ENCODE assay signal across 24 cellular contexts in genomic region chr1:168335500-168335899, GRCh38. TPM values are rescaled to one million over a fixed set of nuclear protein-coding genes. Genes with fewer than 3 reads are reported as not detected.
DNase-seq lines count a peak whose midpoint lies in the region; ATAC-seq, FAIRE-seq and TF ChIP-seq lines count a peak whose summit lies in the region.
"Had no signal": no experiment of that assay in that cellular context is flagged by ENCODE, and none has a peak within 500 bp of the region (broad histone marks: within the 10 kb centered on the region; RNA-seq: fewer than 3 reads in every experiment).

No MANE protein-coding gene starts in this region.

- CTCF ChIA-PET in K562 (lab: Yijun Ruan, JAX; ENCODE audit: low intra/inter-chr PET ratio) (no interaction called here), A673 (lab: Charles Lee) (no interaction called here)

- no peaks in the 10 kb centered on the region for H3K79me2 ChIP-seq in K562 (ENCODE audit: control insufficient read depth, insufficient read depth, low read length)

- FAIRE-seq in K562 (lab: Jason Lieb, UNC), result no peak
- FAIRE-seq: GM12891, H1, urothelium cell line had no signal

- no peaks in the 10 kb centered on the region for H4K20me1 ChIP-seq in K562 (replicated peaks; ENCODE audit: control insufficient read depth, insufficient read depth, low read length)

- H3K4me2 ChIP-seq in K562 (ENCODE audit: insufficient read depth, low read length), result no peak overlapping the region

- POLR2A ChIA-PET in K562 (lab: Yijun Ruan, JAX) (no interaction called here), A673 (lab: Charles Lee; ENCODE audit: low non-redundant PET) (no interaction called here)

- H3K9me3 ChIP-seq in K562 (replicated peaks; ENCODE audit: control insufficient read depth, insufficient read depth, low read depth, low read length), result no peaks in the 10 kb centered on the region
- no peaks in the 10 kb centered on the region for H3K9me3 ChIP-seq in A673 (ENCODE audit: low read depth, low read length, poor library complexity, severe bottlenecking)
- H3K9me3 ChIP-seq: MG63, testis had no signal

- BruUV-seq in K562 (replicated peaks; lab: Mats Ljungman, UMichigan) (no TSS peak), A673 (replicated peaks; lab: Mats Ljungman, UMichigan) (no TSS peak)

- H3K9me1 ChIP-seq in K562 (ENCODE audit: control insufficient read depth, insufficient read depth, low read length), result no peaks in the 10 kb centered on the region

- intact Hi-C loops in K562 (cut with micrococcal nuclease) (no loop called here), A673 (cut with micrococcal nuclease; ENCODE audit: unreplicated experiment) (no loop called here)

- H3K4me3 ChIP-seq in K562, result no peak overlapping the region
- H3K4me3 ChIP-seq in A673 (ENCODE audit: low read depth, low read length, poor library complexity, severe bottlenecking), result no peak overlapping the region
- H3K4me3 ChIP-seq: MG63, SK-N-MC, testis had no signal

- no peak for TF ChIP-seq EP300 in K562 (IDR thresholded peaks at IDR 0.05; ENCODE audit: low read length)

- no peak for TF ChIP-seq CTCF in K562 (IDR thresholded peaks at IDR 0.05 in 2 of 3, conservative IDR thresholded peaks at IDR 0.05 in 1 of 3; ENCODE audit: insufficient read depth in 2 of 3, low read depth in 1 of 3, low read length in 3 of 3)
- TF ChIP-seq CTCF in A673 (conservative IDR thresholded peaks at IDR 0.05; ENCODE audit: low read depth, low read length), result no peak

- H3K36me3 ChIP-seq in K562 (ENCODE audit: control insufficient read depth, insufficient read depth, low read length) (no peaks in the 10 kb centered on the region), A673 (ENCODE audit: insufficient read depth, low read length, poor library complexity, severe bottlenecking) (no peaks in the 10 kb centered on the region)
- H3K36me3 ChIP-seq: MG63 had no signal

- no peak for TF ChIP-seq RAD21 in K562 (CRISPR knock-in tag; conservative IDR thresholded peaks at IDR 0.05 in 1 of 2, IDR thresholded peaks at IDR 0.05 in 1 of 2)

- in situ Hi-C loops in K562 (cut with MboI), result no loop called here

- ATAC-seq in K562, result no peak
- ATAC-seq: activated naive CD4-positive, alpha-beta T cell treated with anti-CD3 and anti-CD28 coated beads, Interleukin-2, amount 50 U/mL, for 72 hours; naive thymus-derived CD4-positive, alpha-beta T cell had no signal

- H3K4me1 ChIP-seq in K562 (replicated peaks in 1 of 2; ENCODE audit: control insufficient read depth in 2 of 2, insufficient read depth in 2 of 2, low read length in 2 of 2) (peaks cover 0 to 4% of the 10 kb centered on the region in 2 experiments; a peak in 2 of 5 replicates), A673 (ENCODE audit: insufficient read depth, low read length, poor library complexity, severe bottlenecking) (no peaks in the 10 kb centered on the region)
- H3K4me1 ChIP-seq: testis had no signal

- no peak overlapping the region for H3K9ac ChIP-seq in K562 (ENCODE audit: insufficient read depth in 1 of 2, low read depth in 2 of 2, low read length in 2 of 2)

- TF ChIP-seq POLR2A in K562 (conservative IDR thresholded peaks at IDR 0.05), result no peak

- DNase-seq in ELR (ENCODE audit: low read depth) (peak; percentile 39), M059J (ENCODE audit: low read depth) (peak; percentile 74), K562 (ENCODE audit: extremely low read depth in 1 of 4, low spot score in 3 of 4) (no peak), kidney glomerular epithelial cell (lab: John Stamatoyannopoulos, UW) (peak; percentile 2), A673 (ENCODE audit: low spot score) (no peak), DMS114 treated with DMSO at 0.1 percent for 48 hours (lab: John Stamatoyannopoulos, UW; ENCODE audit: unreplicated experiment) (no peak), SK-N-DZ (ENCODE audit: low spot score) (no peak)
- DNase-seq: activated CD4-positive, alpha-beta T cell treated with anti-CD3 and anti-CD28 coated beads, Interleukin-2, amount 10 ng/mL, durations not matched to agents 7 days and 5 days; anterior cingulate cortex; CD4-positive, CD25-positive, alpha-beta regulatory T cell; EL; islet precursor cell; MG63; midbrain; naive thymus-derived CD4-positive, alpha-beta T cell; NCI-H1436; NCI-H748 treated with DMSO at 0.1 percent for 48 hours; stimulated activated naive CD4-positive, alpha-beta T cell treated with Interleukin-2 at 50 U/mL for 16 hours; testis had no signal

- H2AFZ ChIP-seq in K562 (ENCODE audit: low read depth, low read length), result no peak overlapping the region

- H3K27ac ChIP-seq in K562 (ENCODE audit: extremely low read depth, low read depth, low read length) (no peak overlapping the region), A673 (ENCODE audit: low read depth, low read length, poor library complexity, severe bottlenecking) (no peak overlapping the region)
- H3K27ac ChIP-seq: SK-N-MC, testis had no signal

- 9% methylated on average over 1 of the region's 1 CpG for WGBS in K562 (ENCODE audit: insufficient coverage, low coverage, missing lambda C conversion rate)

- no peaks in the 10 kb centered on the region for H3K27me3 ChIP-seq in K562 (ENCODE audit: control insufficient read depth in 2 of 2, insufficient read depth in 2 of 2, low read length in 2 of 2)
- no peaks in the 10 kb centered on the region for H3K27me3 ChIP-seq in A673 (replicated peaks; ENCODE audit: insufficient read depth, low read depth, low read length, poor library complexity)
- H3K27me3 ChIP-seq: MG63, testis had no signal

TF ChIP-seq in K562, 482 proteins besides CTCF, POLR2A, EP300 and RAD21:
- TF ChIP-seq SP1 (CRISPR knock-in tag; IDR thresholded peaks at IDR 0.05) (no peak), NFE2L1 (tag; IDR thresholded peaks at IDR 0.05; ENCODE audit: borderline replicate concordance, low read depth) (no peak), ATF3 (IDR thresholded peaks at IDR 0.05) (0 out of 2 replicates have a peak, but pooled peaks have one; percentile 13), ATF3 (CRISPR knock-in tag; conservative IDR thresholded peaks at IDR 0.05) (no peak), RBFOX2 (IDR thresholded peaks at IDR 0.05; ENCODE audit: low read depth, low read length) (no peak), FOXJ2 (tag; IDR thresholded peaks at IDR 0.05) (peak; percentile 18; the same call in 1 of the 2 replicates), HNRNPUL1 (IDR thresholded peaks at IDR 0.05; ENCODE audit: low read length) (no peak)

RNA-seq across cellular contexts. Expression of gene TBX19, which starts 54.8 kb away (rescaled TPM):
- 0.54 and 1.1 TPM in 2 replicates for total RNA-seq in M059J (2014; rRNA removed; shearing (Covaris generic))
- total RNA-seq in K562 (2011; cell fraction: chromatin; rRNA removed; ENCODE audit: low replicate concordance), result 4.0 and 5.3 TPM in 2 replicates
- 2.7 and 3.4 TPM in 2 replicates for total RNA-seq in K562 (2011; cell fraction: nucleolus; rRNA removed)
- 4.6 and 8.7 TPM in 2 replicates for total RNA-seq in K562 (2011; cell fraction: nucleoplasm; rRNA removed)
- total RNA-seq in K562 (2014; rRNA removed) (0.32 and 0.98 TPM in 2 replicates), K562 (2014; rRNA removed; fragmentation: Illumina TruSeq; extraction: Trizol) (0.95 and 1.1 TPM in 2 replicates), K562 (2015; rRNA removed; fragmentation: Illumina TruSeq; extraction: Trizol) (0.94 and 1.3 TPM in 2 replicates), K562 (2021) (1.8 and 2.1 TPM in 2 replicates), A673 (2021) (2.0 and 2.5 TPM in 2 replicates)
- polyA plus RNA-seq in K562 (2011; rRNA removed) (3.1 and 3.4 TPM in 2 replicates), K562 (2014; fragmentation: Illumina TruSeq; extraction: Trizol) (1.9 TPM in 2 replicates), K562 (2014; fragmentation: Nextera tagmentation; extraction: Ambion mirVana) (under 1 TPM; 0.42 to 0.52 TPM), K562 (2014; rRNA removed) (2.4 and 2.8 TPM in 2 replicates)
- 1.9 and 3.3 TPM in 2 replicates for polyA plus RNA-seq in K562 (2011; cell fraction: cytosol; rRNA removed)
- 4.1 and 5.3 TPM in 2 replicates for polyA plus RNA-seq in K562 (2011; cell fraction: nucleus; rRNA removed)
- 1.9 and 3.5 TPM in 2 replicates for polyA plus RNA-seq in K562 (2012)
- 1.5 and 1.8 TPM in 2 replicates for polyA minus RNA-seq in K562 (2011; rRNA and poly(A)+ RNA removed)
- polyA minus RNA-seq in K562 (2011; cell fraction: cytosol; rRNA and poly(A)+ RNA removed), result 0.76 TPM in 1 of 2 replicates, not detected in the other
- 1.6 and 1.9 TPM in 2 replicates for polyA minus RNA-seq in K562 (2011; cell fraction: nucleus; rRNA and poly(A)+ RNA removed)
- 0.81 and 1.6 TPM in 2 replicates for polyA plus RNA-seq in SK-N-DZ (2014; cell fraction: cytosol; rRNA removed)
- 1.6 and 2.1 TPM in 2 replicates for polyA plus RNA-seq in SK-N-DZ (2014; cell fraction: nucleus; rRNA removed)

Comparison
In these comparisons a context has a peak if more than half of its experiments do, and no peak if none do; other contexts are left out.
1. DNase-seq: peak in ELR (single experiment), M059J (single experiment) and kidney glomerular epithelial cell (single experiment); none in K562 (0 of 4), A673 (single experiment), DMS114 treated with DMSO at 0.1 percent for 48 hours (single experiment) and SK-N-DZ (single experiment).